Comparison of ENCODE assay signal across 1 cellular context in genomic region chr13:113447596-113447995, GRCh38.
TF ChIP-seq lines count a peak whose summit lies in the region.

No MANE protein-coding gene starts in this region.

TF ChIP-seq in HepG2, 621 proteins besides CTCF, POLR2A, EP300 and RAD21:
- TF ChIP-seq THAP9 (CRISPR knock-in tag; IDR thresholded peaks at IDR 0.05; ENCODE audit: borderline replicate concordance) (no peak), ZC3H13 (CRISPR knock-in tag; IDR thresholded peaks at IDR 0.05) (no peak), EZH2 (conservative IDR thresholded peaks at IDR 0.05; ENCODE audit: low read depth, low read length) (no peak), CENPBD1 (CRISPR knock-in tag; IDR thresholded peaks at IDR 0.05; ENCODE audit: borderline replicate concordance, low read depth) (no peak), ARHGAP35 (CRISPR knock-in tag; IDR thresholded peaks at IDR 0.05; ENCODE audit: borderline replicate concordance) (no peak), ZNF382 (CRISPR knock-in tag; IDR thresholded peaks at IDR 0.05; ENCODE audit: borderline replicate concordance) (no peak), ZNF546 (CRISPR knock-in tag; conservative IDR thresholded peaks at IDR 0.05) (no peak), ZNF138 (CRISPR knock-in tag; IDR thresholded peaks at IDR 0.05; ENCODE audit: low read depth) (no peak), TBP (CRISPR knock-in tag; IDR thresholded peaks at IDR 0.05) (no peak), ZNF713 (CRISPR knock-in tag; IDR thresholded peaks at IDR 0.05) (no peak), PBX3 (CRISPR knock-in tag; IDR thresholded peaks at IDR 0.05; ENCODE audit: borderline replicate concordance) (no peak), ZBTB7B (CRISPR knock-in tag; IDR thresholded peaks at IDR 0.05) (no peak), RBM39 (IDR thresholded peaks at IDR 0.05; ENCODE audit: low read depth, low read length, poor library complexity, severe bottlenecking) (no peak), NFIC (IDR thresholded peaks at IDR 0.05; ENCODE audit: low read length) (no peak)
